ENCODE assay signal across 34 cellular contexts in the genomic region with DNA sequence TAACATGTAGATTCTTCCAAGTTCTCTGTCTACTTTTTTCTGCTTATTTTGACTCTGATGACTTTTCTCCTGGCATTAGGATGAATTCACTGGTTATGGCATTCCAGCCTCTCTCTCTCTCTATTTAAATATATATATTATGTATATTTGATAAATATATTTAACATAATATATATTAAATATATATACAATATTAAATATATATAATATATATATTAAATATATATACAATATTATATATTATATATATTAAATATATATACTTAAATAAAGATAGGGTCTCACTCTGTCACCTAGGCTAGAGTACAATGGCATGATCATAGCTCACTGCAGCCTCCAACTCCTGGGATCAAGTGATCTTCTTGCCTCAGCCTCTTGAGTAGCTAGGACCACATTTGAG.
DNase-seq lines count a peak whose midpoint lies in the region; ATAC-seq, FAIRE-seq and TF ChIP-seq lines count a peak whose summit lies in the region.
"Had no signal": no experiment of that assay in that cellular context is flagged by ENCODE, and none has a peak within 500 bp of the region (broad histone marks: within the 10 kb centered on the region; RNA-seq: fewer than 3 reads in every experiment).

No MANE protein-coding gene starts in this region.

- peak; percentile 62 for FAIRE-seq in G401.6 (lab: Jason Lieb, UNC)
- FAIRE-seq: bronchial epithelial cell, GM18507, urothelium cell line had no signal

- H3K27me3 Mint-ChIP-seq in T-helper 2 cell treated with Interferon-gamma antibody and Interleukin-4, amounts not matched to agents 5 μg/mL and 100 μg/mL, for 36 hours (ENCODE audit: low read depth): peaks cover 3% of the 10 kb centered on the region
- no peaks in the 10 kb centered on the region; the same call in 1 of the 2 replicates for H3K27me3 Mint-ChIP-seq in WTC11 (ENCODE audit: low read depth)

- no peaks in the 10 kb centered on the region for H3K9me3 ChIP-seq in hepatocyte (ENCODE audit: low read depth)
- H3K9me3 ChIP-seq: right atrium auricular region, thoracic aorta had no signal

- H3K27me3 ChIP-seq in hepatocyte: no peaks in the 10 kb centered on the region
- H3K27me3 ChIP-seq: neural progenitor cell, right atrium auricular region had no signal

- H3K79me2 ChIP-seq in hepatocyte: no peaks in the 10 kb centered on the region

- H4K20me1 ChIP-seq in hepatocyte (ENCODE audit: insufficient read depth, poor library complexity, severe bottlenecking): no peaks in the 10 kb centered on the region

- no peaks in the 10 kb centered on the region for H3K4me1 ChIP-seq in hepatocyte (ENCODE audit: insufficient read depth)
- H3K4me1 ChIP-seq: neural progenitor cell, right atrium auricular region had no signal

- peaks cover 15% of the 10 kb centered on the region for H3K9me3 Mint-ChIP-seq in T-helper 2 cell treated with Interferon-gamma antibody and Interleukin-4, amounts not matched to agents 5 μg/mL and 100 μg/mL, for 36 hours
- H3K9me3 Mint-ChIP-seq in WTC11: peaks cover 28% of the 10 kb centered on the region
- H3K9me3 Mint-ChIP-seq: activated T-cell treated with anti-CD3 and anti-CD28 coated beads, Interleukin-2, amount 50 U/mL, for 24 hours; immature natural killer cell had no signal

- no peak overlapping the region for H3K27ac Mint-ChIP-seq in T-helper 2 cell treated with Interferon-gamma antibody and Interleukin-4, amounts not matched to agents 5 μg/mL and 100 μg/mL, for 36 hours
- H3K27ac Mint-ChIP-seq in WTC11: no peak overlapping the region
- H3K27ac Mint-ChIP-seq: activated T-cell treated with anti-CD3 and anti-CD28 coated beads, Interleukin-2, amount 50 U/mL, for 24 hours; neural progenitor cell had no signal

- no peak overlapping the region for H2AFZ ChIP-seq in hepatocyte

- no peaks in the 10 kb centered on the region for H3K36me3 ChIP-seq in hepatocyte (replicated peaks; ENCODE audit: insufficient read depth, low read depth)
- H3K36me3 ChIP-seq: neural progenitor cell, right atrium auricular region, spleen, thoracic aorta had no signal

- H3K27ac ChIP-seq in hepatocyte: no peak overlapping the region
- H3K27ac ChIP-seq: 22Rv1, neural progenitor cell, right atrium auricular region, SK-N-MC, thoracic aorta had no signal

- H3K4me2 ChIP-seq in hepatocyte: peak overlapping the region; percentile 61
- H3K4me2 ChIP-seq: neural progenitor cell had no signal

- CTCF ChIA-PET in WTC11 (lab: Charles Lee): interaction anchor here (2.8 to 7.0 kb wide), 2 partner anchors 14 to 33 kb away, joined by 14 to 63 read pairs; no protein-coding TSS in a partner anchor

- no peak for DNase-seq in T-helper 2 cell treated with Interferon-gamma antibody and Interleukin-4, amounts not matched to agents 5 μg/mL and 100 μg/mL, for 36 hours (ENCODE audit: low spot score)
- DNase-seq in T-helper 2 cell (no peak), WTC11 (ENCODE audit: low spot score) (no peak), hepatocyte (ENCODE audit: low spot score) (no peak), iPS-NIHi7 (ENCODE audit: extremely low spot score) (no peak), NCI-H2196 (lab: John Stamatoyannopoulos, UW; ENCODE audit: unreplicated experiment) (no peak)
- DNase-seq: activated naive CD4-positive, alpha-beta T cell treated with Interleukin-2 at 50 U/mL for 16 hours; activated T-cell treated with anti-CD3 and anti-CD28 coated beads, Interleukin-2, amount 50 U/mL, for 24 hours; amniotic stem cell; effector CD8-positive, alpha-beta T cell; hypothalamus; immature natural killer cell; KG1; left cardiac atrium; mammary epithelial cell; NCI-H1417; NCI-H2029 treated with DMSO at 0.1 percent for 48 hours; NCI-H526 treated with DMSO at 0.1 percent for 48 hours; PC-3; posterior cingulate gyrus; spleen; stimulated activated CD4-positive, alpha-beta T cell treated with anti-CD3 and anti-CD28 coated beads, Interleukin-2, amount 100 ng/mL, for 24 hours; stimulated activated naive CD8-positive, alpha-beta T cell treated with anti-CD3 and anti-CD28 coated beads, Interleukin-15, amount 100 ng/mL, for 72 hours had no signal

- peaks cover 17% of the 10 kb centered on the region for H3K4me1 Mint-ChIP-seq in T-helper 2 cell treated with Interferon-gamma antibody and Interleukin-4, amounts not matched to agents 5 μg/mL and 100 μg/mL, for 36 hours (ENCODE audit: low read depth)
- peaks cover 36% of the 10 kb centered on the region for H3K4me1 Mint-ChIP-seq in WTC11
- H3K4me1 Mint-ChIP-seq: neural progenitor cell had no signal

- TF ChIP-seq CTCF in WTC11 (IDR thresholded peaks at IDR 0.05): no peak
- TF ChIP-seq CTCF in hepatocyte (IDR thresholded peaks at IDR 0.05; ENCODE audit: poor library complexity): no peak

- peak overlapping the region; percentile 70 for H3K4me3 Mint-ChIP-seq in T-helper 2 cell treated with Interferon-gamma antibody and Interleukin-4, amounts not matched to agents 5 μg/mL and 100 μg/mL, for 36 hours
- no peak overlapping the region for H3K4me3 Mint-ChIP-seq in WTC11
- H3K4me3 Mint-ChIP-seq: neural progenitor cell had no signal

- H3K36me3 Mint-ChIP-seq in T-helper 2 cell treated with Interferon-gamma antibody and Interleukin-4, amounts not matched to agents 5 μg/mL and 100 μg/mL, for 36 hours (ENCODE audit: low read depth): peaks cover 5% of the 10 kb centered on the region
- H3K36me3 Mint-ChIP-seq in WTC11: peaks cover 18% of the 10 kb centered on the region
- H3K36me3 Mint-ChIP-seq: CD14-positive monocyte, immature natural killer cell had no signal

- ATAC-seq in WTC11: no peak
- ATAC-seq in HG02870 (IDR thresholded peaks at IDR 0.05; ENCODE audit: unreplicated experiment): no peak
- ATAC-seq: PC-3 had no signal

- POLR2A ChIA-PET in WTC11 (lab: Charles Lee): no interaction called here

- H3K4me3 ChIP-seq in hepatocyte: no peak overlapping the region
- H3K4me3 ChIP-seq: neural progenitor cell, SK-N-MC had no signal

- H3K9me2 ChIP-seq in hepatocyte (replicated peaks; ENCODE audit: insufficient read depth): no peaks in the 10 kb centered on the region

TF ChIP-seq in WTC11, 78 proteins besides CTCF, POLR2A, EP300 and RAD21:
- TF ChIP-seq, protein P1, sequence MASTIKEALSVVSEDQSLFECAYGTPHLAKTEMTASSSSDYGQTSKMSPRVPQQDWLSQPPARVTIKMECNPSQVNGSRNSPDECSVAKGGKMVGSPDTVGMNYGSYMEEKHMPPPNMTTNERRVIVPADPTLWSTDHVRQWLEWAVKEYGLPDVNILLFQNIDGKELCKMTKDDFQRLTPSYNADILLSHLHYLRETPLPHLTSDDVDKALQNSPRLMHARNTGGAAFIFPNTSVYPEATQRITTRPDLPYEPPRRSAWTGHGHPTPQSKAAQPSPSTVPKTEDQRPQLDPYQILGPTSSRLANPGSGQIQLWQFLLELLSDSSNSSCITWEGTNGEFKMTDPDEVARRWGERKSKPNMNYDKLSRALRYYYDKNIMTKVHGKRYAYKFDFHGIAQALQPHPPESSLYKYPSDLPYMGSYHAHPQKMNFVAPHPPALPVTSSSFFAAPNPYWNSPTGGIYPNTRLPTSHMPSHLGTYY (CRISPR knock-in tag; IDR thresholded peaks at IDR 0.05): no peak
- peak; percentile 95 for TF ChIP-seq HMGA2 (CRISPR knock-in tag; IDR thresholded peaks at IDR 0.05)
